Comparison of ENCODE assay signal across 20 cellular contexts in genomic region chr10:1615186-1615954, GRCh38.
"Had no signal": no experiment of that assay in that cellular context is flagged by ENCODE, and none has a peak within 500 bp of the region (broad histone marks: within the 10 kb centered on the region; RNA-seq: fewer than 3 reads in every experiment).

No MANE protein-coding gene starts in this region.

- ATAC-seq: effector memory CD8-positive, alpha-beta T cell; gastroesophageal sphincter; left cardiac atrium; naive thymus-derived CD4-positive, alpha-beta T cell; right cardiac atrium; stimulated activated effector memory CD8-positive, alpha-beta T cell treated with anti-CD3 and anti-CD28 coated beads, Interleukin-12 subunit alpha, Interleukin-12 subunit beta, amount 100 ng/mL, for 72 hours had no signal

- H3K27ac ChIP-seq: esophagus squamous epithelium, gastroesophageal sphincter, neutrophil, vagina had no signal

- H3K36me3 Mint-ChIP-seq: stimulated activated effector memory CD8-positive, alpha-beta T cell treated with anti-CD3 and anti-CD28 coated beads, Interleukin-12 subunit alpha, Interleukin-12 subunit beta, amount 100 ng/mL, for 72 hours had no signal

- H3K27me3 ChIP-seq: vagina had no signal

- DNase-seq: effector memory CD8-positive, alpha-beta T cell; esophagus squamous epithelium; foreskin fibroblast; glutamatergic neuron; immature natural killer cell; kidney; left cardiac atrium; mesendoderm; naive thymus-derived CD4-positive, alpha-beta T cell; nephron progenitor cell; right cardiac atrium; stimulated activated CD4-positive, alpha-beta T cell treated with anti-CD3 and anti-CD28 coated beads, Interleukin-4, amount 100 ng/mL, for 1 hour; stimulated activated CD8-positive, alpha-beta memory T cell treated with anti-CD3 and anti-CD28 coated beads, Interleukin-4, amount 100 ng/mL, for 48 hours had no signal

- H3K36me3 ChIP-seq: esophagus squamous epithelium, gastroesophageal sphincter, neutrophil, vagina had no signal

- H3K4me1 Mint-ChIP-seq: immature natural killer cell; stimulated activated effector memory CD8-positive, alpha-beta T cell treated with anti-CD3 and anti-CD28 coated beads, Interleukin-12 subunit alpha, Interleukin-12 subunit beta, amount 100 ng/mL, for 72 hours had no signal

- H3K4me3 ChIP-seq: esophagus squamous epithelium, gastroesophageal sphincter, smooth muscle cell, vagina had no signal

- H3K9me3 Mint-ChIP-seq: type B pancreatic cell had no signal

- H3K4me1 ChIP-seq: gastroesophageal sphincter, vagina had no signal

- H3K4me3 Mint-ChIP-seq: dendritic cell treated with granulocyte-macrophage colony-stimulating factor and Interleukin-4, amounts not matched to agents 40 ng/mL and 50 ng/mL, for 4 days; effector memory CD8-positive, alpha-beta T cell; immature natural killer cell; naive thymus-derived CD4-positive, alpha-beta T cell; nephron progenitor cell; stimulated activated effector memory CD8-positive, alpha-beta T cell treated with anti-CD3 and anti-CD28 coated beads, Interleukin-12 subunit alpha, Interleukin-12 subunit beta, amount 100 ng/mL, for 72 hours; type B pancreatic cell had no signal

- H3K9me3 ChIP-seq: neutrophil, vagina had no signal

- H3K27ac Mint-ChIP-seq: dendritic cell treated with granulocyte-macrophage colony-stimulating factor and Interleukin-4, amounts not matched to agents 40 ng/mL and 50 ng/mL, for 4 days; effector memory CD8-positive, alpha-beta T cell; immature natural killer cell; naive thymus-derived CD4-positive, alpha-beta T cell; nephron progenitor cell; stimulated activated effector memory CD8-positive, alpha-beta T cell treated with anti-CD3 and anti-CD28 coated beads, Interleukin-12 subunit alpha, Interleukin-12 subunit beta, amount 100 ng/mL, for 72 hours; type B pancreatic cell had no signal
